8 cellular contexts compared by ENCODE assay signal in genomic region chr1:227999056-227999930, GRCh38. TPM values are rescaled to one million over a fixed set of nuclear protein-coding genes. Genes with fewer than 3 reads are reported as not detected.
DNase-seq lines count a peak whose midpoint lies in the region; ATAC-seq and TF ChIP-seq lines count a peak whose summit lies in the region.

No MANE protein-coding gene starts in this region.

- peak; percentile 93 for TF ChIP-seq CTCF in PC-9 (conservative IDR thresholded peaks at IDR 0.05)
- peak; percentile 70 for TF ChIP-seq CTCF in fibroblast of the aortic adventitia (IDR thresholded peaks at IDR 0.05; ENCODE audit: insufficient read depth, low read length)
- TF ChIP-seq CTCF in tibial artery (IDR thresholded peaks at IDR 0.05), result peak; percentile 19 to 36

- H3K9me3 ChIP-seq in PC-9 (ENCODE audit: insufficient read depth, low read depth) (no peaks in the 10 kb centered on the region; the same call in 1 of the 2 replicates), tibial artery (peaks cover 4 to 14% (median 10%) of the 10 kb centered on the region in 3 donors)

- H3K27me3 ChIP-seq in PC-9 (ENCODE audit: insufficient read depth, low read depth), result no peaks in the 10 kb centered on the region
- peaks cover 0 to 26% of the 10 kb centered on the region in 2 donors for H3K27me3 ChIP-seq in tibial artery

- peak; percentile 88 for DNase-seq in D341Med (ENCODE audit: low spot score)
- DNase-seq in HT1080 (ENCODE audit: low read depth), result peak; percentile 72
- DNase-seq in PC-9, result peak; percentile 80 to 91
- DNase-seq in activated T-cell treated with anti-CD3 and anti-CD28 coated beads, Interleukin-2, amount 50 U/mL, for 1 hour, result peak; percentile 71
- peak; percentile 60 for DNase-seq in fibroblast of the aortic adventitia (ENCODE audit: low read depth)
- peak; percentile 20 for DNase-seq in non-pigmented ciliary epithelial cell (ENCODE audit: low read depth)
- DNase-seq in tibial artery, result peak; percentile 51 to 67

- intact Hi-C loops in PC-9 (cut with micrococcal nuclease; ENCODE audit: unreplicated experiment) (loop anchor here (1.0 to 5.0 kb wide), 7 partner anchors 132 to 518 kb away; no protein-coding TSS in a partner anchor), tibial artery (cut with DNase I; ENCODE audit: low total_unique reads) (no loop called here)

- peak; percentile 75 for ATAC-seq in GM21367 (IDR thresholded peaks at IDR 0.05; ENCODE audit: unreplicated experiment)

- H2AFZ ChIP-seq in PC-9, result no peak overlapping the region

- peaks cover 14% of the 10 kb centered on the region; the same call in 1 of the 2 replicates for H3F3A ChIP-seq in PC-9 (ENCODE audit: insufficient read depth, low read depth)

- H4K20me1 ChIP-seq in PC-9 (ENCODE audit: insufficient read depth), result no peaks in the 10 kb centered on the region

- CTCF ChIA-PET in PC-9 (lab: Charles Lee), result interaction anchor here (0.6 to 1.0 kb wide), 17 partner anchors 46 to 1226 kb away, joined by 3 to 21 read pairs (median 3); no protein-coding TSS in a partner anchor

- H3K4me3 ChIP-seq in PC-9, result no peak overlapping the region
- no peak overlapping the region for H3K4me3 ChIP-seq in fibroblast of the aortic adventitia (ENCODE audit: low read depth, low read length)
- no peak overlapping the region for H3K4me3 ChIP-seq in tibial artery

- no peaks in the 10 kb centered on the region for H3K79me2 ChIP-seq in PC-9 (ENCODE audit: low read depth)

- H3K4me1 ChIP-seq in PC-9 (replicated peaks; ENCODE audit: insufficient read depth) (no peaks in the 10 kb centered on the region), tibial artery (peaks cover 0 to 3% (median 0%) of the 10 kb centered on the region in 4 donors)

- H3K9me2 ChIP-seq in PC-9 (ENCODE audit: insufficient read depth), result no peaks in the 10 kb centered on the region

- H3K36me3 ChIP-seq in PC-9 (ENCODE audit: low read depth) (no peaks in the 10 kb centered on the region), tibial artery (no peaks in the 10 kb centered on the region)

- no peak overlapping the region for H3K4me2 ChIP-seq in PC-9

- H3K27ac ChIP-seq in PC-9 (no peak overlapping the region), tibial artery (no peak overlapping the region)

- POLR2A ChIA-PET in PC-9 (lab: Charles Lee; ENCODE audit: unreplicated experiment), result interaction anchor here (0.5 to 0.7 kb wide), 6 partner anchors 44 to 514 kb away, joined by 3 to 13 read pairs (median 6); no protein-coding TSS in a partner anchor

- BruUV-seq in PC-9 (replicated peaks; lab: Mats Ljungman, UMichigan), result no TSS peak

RNA-seq across cellular contexts. Expression of gene WNT3A, which starts 7.5 kb away (rescaled TPM):
- not detected in 2 replicates for total RNA-seq in HT1080 (2014; rRNA removed; shearing (Covaris generic))
- polyA plus RNA-seq in HT1080 (2015; cell fraction: cytosol; rRNA removed), result not detected in 2 replicates
- polyA plus RNA-seq in HT1080 (2015; cell fraction: nucleus; rRNA removed), result 0.05 TPM in 1 of 2 replicates, not detected in the other
- total RNA-seq in PC-9 (2021) (0.24 and 0.53 TPM in 2 replicates), fibroblast of the aortic adventitia (ENCODE audit: low replicate concordance) (not detected in 2 replicates)

RNA-seq across cellular contexts. Expression of gene WNT9A, which starts 51.6 kb away (rescaled TPM):
- total RNA-seq in HT1080 (2014; rRNA removed; shearing (Covaris generic)), result 0.33 and 0.68 TPM in 2 replicates
- polyA plus RNA-seq in HT1080 (2015; cell fraction: cytosol; rRNA removed), result 0.41 and 0.52 TPM in 2 replicates
- 0.44 and 0.75 TPM in 2 replicates for polyA plus RNA-seq in HT1080 (2015; cell fraction: nucleus; rRNA removed)
- total RNA-seq in PC-9 (2021) (42.2 and 42.4 TPM in 2 replicates), fibroblast of the aortic adventitia (ENCODE audit: low replicate concordance) (0.41 and 0.99 TPM in 2 replicates)

Comparison
In these comparisons a context has a peak if more than half of its experiments do, and no peak if none do; other contexts are left out.
1. DNase-seq: peak in every context shown above with its lines; median percentile 88 in D341Med; 86 in PC-9; 72 in HT1080; 71 in activated T-cell treated with anti-CD3 and anti-CD28 coated beads, Interleukin-2, amount 50 U/mL, for 1 hour; 60 in fibroblast of the aortic adventitia; 59 in tibial artery; 20 in non-pigmented ciliary epithelial cell.
2. CTCF ChIP-seq: peak in every context shown above with its lines; median percentile 93 in PC-9; 70 in fibroblast of the aortic adventitia; 28 in tibial artery.
3. RNA of gene WNT9A, which starts 51.6 kb away (total RNA-seq): 42.2 to 42.4 TPM in PC-9; 0.41 to 0.99 TPM in fibroblast of the aortic adventitia and 0.33 to 0.68 TPM in HT1080; every median in the first group is over 10 times any median in the second.